Comparison of ENCODE assay signal across 7 cellular contexts in genomic region chr19:32580353-32580900, GRCh38. TPM values are rescaled to one million over a fixed set of nuclear protein-coding genes. Genes with fewer than 3 reads are reported as not detected.
DNase-seq lines count a peak whose midpoint lies in the region; ATAC-seq and TF ChIP-seq lines count a peak whose summit lies in the region.

No MANE protein-coding gene starts in this region.

- H3K4me1 ChIP-seq in right atrium auricular region: peaks cover 0 to 12% of the 10 kb centered on the region in 2 donors

- no peaks in the 10 kb centered on the region for H3K27me3 Mint-ChIP-seq in stimulated activated memory B cell treated with anti-CD40 and anti-IgM and Interleukin-4, amounts not matched to agents 10 μg/mL and 1 μg/mL and 100 μg/mL, for 72 hours

- TF ChIP-seq CTCF in WERI-Rb-1 (IDR thresholded peaks at IDR 0.05; ENCODE audit: low read depth, low read length) (no peak), right atrium auricular region (IDR thresholded peaks at IDR 0.05) (no peak)

- H3K4me3 ChIP-seq in WERI-Rb-1 (ENCODE audit: low read depth, low read length): peak overlapping the region; percentile 61
- H3K4me3 ChIP-seq in right atrium auricular region: peak overlapping the region; percentile 94 to 95

- peak overlapping the region; percentile 85 for H3K27ac Mint-ChIP-seq in stimulated activated memory B cell treated with anti-CD40 and anti-IgM and Interleukin-4, amounts not matched to agents 10 μg/mL and 1 μg/mL and 100 μg/mL, for 72 hours

- H3K9me3 ChIP-seq in WERI-Rb-1 (ENCODE audit: severe bottlenecking) (no peaks in the 10 kb centered on the region), right atrium auricular region (no peaks in the 10 kb centered on the region)

- H3K4me3 Mint-ChIP-seq in stimulated activated memory B cell treated with anti-CD40 and anti-IgM and Interleukin-4, amounts not matched to agents 10 μg/mL and 1 μg/mL and 100 μg/mL, for 72 hours: peak overlapping the region; percentile 91

- H3K36me3 ChIP-seq in WERI-Rb-1 (peaks cover 29% of the 10 kb centered on the region), right atrium auricular region (peaks cover 10% of the 10 kb centered on the region)

- H3K27ac ChIP-seq in WERI-Rb-1 (peak overlapping the region; percentile 37), right atrium auricular region (peak overlapping the region; percentile 91 to 94)

- no peaks in the 10 kb centered on the region for H3K9me3 Mint-ChIP-seq in stimulated activated memory B cell treated with anti-CD40 and anti-IgM and Interleukin-4, amounts not matched to agents 10 μg/mL and 1 μg/mL and 100 μg/mL, for 72 hours

- ATAC-seq in HG02981 (IDR thresholded peaks at IDR 0.05; ENCODE audit: unreplicated experiment): peak; percentile 27
- peak; percentile 49 for ATAC-seq in stimulated activated memory B cell treated with anti-CD40 and anti-IgM and Interleukin-4, amounts not matched to agents 10 μg/mL and 1 μg/mL and 100 μg/mL, for 72 hours

- H3K4me1 Mint-ChIP-seq in stimulated activated memory B cell treated with anti-CD40 and anti-IgM and Interleukin-4, amounts not matched to agents 10 μg/mL and 1 μg/mL and 100 μg/mL, for 72 hours: peaks cover 17% of the 10 kb centered on the region

- H3K27me3 ChIP-seq in WERI-Rb-1 (ENCODE audit: insufficient read depth, low read depth, severe bottlenecking): no peaks in the 10 kb centered on the region
- H3K27me3 ChIP-seq in right atrium auricular region: no peaks in the 10 kb centered on the region

- DNase-seq in GM19240 (ENCODE audit: insufficient read length, low spot score) (peak; percentile 14), WERI-Rb-1 (peak; percentile 13), right atrium auricular region (ENCODE audit: low spot score) (no peak), NCI-H510A treated with DMSO at 0.1 percent for 48 hours (lab: John Stamatoyannopoulos, UW) (no peak), LoVo (ENCODE audit: low spot score) (no peak)

- peaks cover 10% of the 10 kb centered on the region for H3K36me3 Mint-ChIP-seq in stimulated activated memory B cell treated with anti-CD40 and anti-IgM and Interleukin-4, amounts not matched to agents 10 μg/mL and 1 μg/mL and 100 μg/mL, for 72 hours

RNA-seq across cellular contexts. Expression of gene PDCD5, which starts 0.6 kb away (rescaled TPM):
- 100 to 1,000 TPM; 144 to 191 TPM for total RNA-seq in right atrium auricular region

Comparison
In these comparisons a context has a peak if more than half of its experiments do, and no peak if none do; other contexts are left out.
1. DNase-seq: peak in GM19240 (single experiment) and WERI-Rb-1 (single experiment); none in right atrium auricular region (single experiment), NCI-H510A treated with DMSO at 0.1 percent for 48 hours (single experiment) and LoVo (single experiment).